Comparison of ENCODE assay signal across 22 cellular contexts in genomic region chr11:72718101-72718501, GRCh38. TPM values are rescaled to one million over a fixed set of nuclear protein-coding genes. Genes with fewer than 3 reads are reported as not detected.
DNase-seq lines count a peak whose midpoint lies in the region; ATAC-seq and TF ChIP-seq lines count a peak whose summit lies in the region.
"Had no signal": no experiment of that assay in that cellular context is flagged by ENCODE, and none has a peak within 500 bp of the region (broad histone marks: within the 10 kb centered on the region; RNA-seq: fewer than 3 reads in every experiment).

No MANE protein-coding gene starts in this region.

- H3K4me1 ChIP-seq in right cardiac atrium (ENCODE audit: control insufficient read depth, insufficient read depth, low read length) (peaks cover 26% of the 10 kb centered on the region), gastrocnemius medialis (peaks cover 62 to 67% of the 10 kb centered on the region in 2 donors)

- no peak for ATAC-seq in activated CD4-positive, alpha-beta T cell treated with anti-CD3 and anti-CD28 coated beads for 36 hours
- no peak for ATAC-seq in T-helper 17 cell
- no peak for ATAC-seq in right cardiac atrium
- no peak for ATAC-seq in gastrocnemius medialis

- in situ Hi-C loops in gastrocnemius medialis (cut with MboI; ENCODE audit: low sequenced_read_pairs in 4 of 4): loop anchor here in 1 of 4 donors (25.0 kb wide), 1 partner anchor 469 kb away; no protein-coding TSS in a partner anchor

- H3K27me3 ChIP-seq in right cardiac atrium (ENCODE audit: control insufficient read depth, insufficient read depth): no peaks in the 10 kb centered on the region
- H3K27me3 ChIP-seq in gastrocnemius medialis: no peaks in the 10 kb centered on the region
- H3K27me3 ChIP-seq in WERI-Rb-1 (ENCODE audit: insufficient read depth, low read depth, severe bottlenecking): no peaks in the 10 kb centered on the region
- H3K27me3 ChIP-seq: breast epithelium, tibial nerve had no signal

- no peak for DNase-seq in activated CD4-positive, alpha-beta T cell treated with anti-CD3 and anti-CD28 coated beads for 36 hours
- no peak for DNase-seq in activated CD4-positive, alpha-beta T cell treated with anti-CD3 and anti-CD28 coated beads, Interleukin-2, amount 50 U/mL, for 1 hour
- DNase-seq in T-helper 17 cell (no peak), right cardiac atrium (peak in 2 of 3 donors; percentile 56 to 67), gastrocnemius medialis (no peak), WERI-Rb-1 (no peak), Calu3 (no peak), iPS-NIHi7 (ENCODE audit: extremely low spot score) (no peak)
- DNase-seq: activated CD8-positive, alpha-beta memory T cell treated with anti-CD3 and anti-CD28 coated beads, Interleukin-2, amount 50 U/mL, for 4 hours; GDM1; HCEC 1CT; mesenchymal stem cell; MV-4-11; NCI-H2081 treated with DMSO at 0.1 percent for 48 hours; NCI-H526 treated with DMSO at 0.1 percent for 48 hours; stimulated activated CD4-positive, alpha-beta T cell treated with anti-CD3 and anti-CD28 coated beads, Interleukin-4, amount 100 ng/mL, for 1 hour; stimulated activated CD8-positive, alpha-beta memory T cell treated with anti-CD3 and anti-CD28 coated beads, Interleukin-4, amount 100 ng/mL, for 48 hours had no signal

- H3K27ac Mint-ChIP-seq in activated CD4-positive, alpha-beta T cell treated with anti-CD3 and anti-CD28 coated beads for 36 hours: peak overlapping the region; percentile 4
- H3K27ac Mint-ChIP-seq in T-helper 17 cell (peak overlapping the region; percentile 100), Calu3 (ENCODE audit: unreplicated experiment) (no peak overlapping the region)

- peaks cover 44% of the 10 kb centered on the region for H3K4me1 Mint-ChIP-seq in activated CD4-positive, alpha-beta T cell treated with anti-CD3 and anti-CD28 coated beads for 36 hours
- H3K4me1 Mint-ChIP-seq in T-helper 17 cell (peaks cover 46% of the 10 kb centered on the region), Calu3 (ENCODE audit: low read depth, unreplicated experiment) (peaks cover 31% of the 10 kb centered on the region)

- H3K9me3 ChIP-seq in T-helper 17 cell (ENCODE audit: control insufficient read depth, low read length, poor library complexity, severe bottlenecking) (no peaks in the 10 kb centered on the region), right cardiac atrium (ENCODE audit: control insufficient read depth, low read length) (no peaks in the 10 kb centered on the region), gastrocnemius medialis (no peaks in the 10 kb centered on the region), WERI-Rb-1 (ENCODE audit: severe bottlenecking) (no peaks in the 10 kb centered on the region)
- H3K9me3 ChIP-seq: breast epithelium, tibial nerve had no signal

- H3K36me3 Mint-ChIP-seq in activated CD4-positive, alpha-beta T cell treated with anti-CD3 and anti-CD28 coated beads for 36 hours (ENCODE audit: low read depth): peaks cover 12% of the 10 kb centered on the region
- H3K36me3 Mint-ChIP-seq in T-helper 17 cell (ENCODE audit: low read depth) (peaks cover 5% of the 10 kb centered on the region), Calu3 (ENCODE audit: insufficient read depth, unreplicated experiment) (peaks cover 25% of the 10 kb centered on the region)
- H3K36me3 Mint-ChIP-seq: activated naive CD4-positive, alpha-beta T cell treated with anti-CD3 and anti-CD28 coated beads, Interleukin-2, amount 50 U/mL, for 24 hours had no signal

- WGBS in right cardiac atrium: 73% methylated on average over 9 of the region's 9 CpGs

- H3K4me3 Mint-ChIP-seq in activated CD4-positive, alpha-beta T cell treated with anti-CD3 and anti-CD28 coated beads for 36 hours: no peak overlapping the region
- no peak overlapping the region for H3K4me3 Mint-ChIP-seq in T-helper 17 cell
- H3K4me3 Mint-ChIP-seq in Calu3 (ENCODE audit: low read depth, unreplicated experiment): no peak overlapping the region
- H3K4me3 Mint-ChIP-seq: activated naive CD4-positive, alpha-beta T cell treated with anti-CD3 and anti-CD28 coated beads, Interleukin-2, amount 50 U/mL, for 24 hours had no signal

- CTCF ChIA-PET in activated CD4-positive, alpha-beta T cell treated with anti-CD3 and anti-CD28 coated beads for 36 hours (lab: Charles Lee): interaction anchor here (0.6 to 1.5 kb wide), 3 partner anchors 114 to 1097 kb away, joined by 3 to 4 read pairs (median 3); no protein-coding TSS in a partner anchor
- CTCF ChIA-PET in Calu3 (lab: Charles Lee): no interaction called here

- POLR2A ChIA-PET in activated CD4-positive, alpha-beta T cell treated with anti-CD3 and anti-CD28 coated beads for 36 hours (lab: Charles Lee): no interaction called here

- H3K9me3 Mint-ChIP-seq in activated CD4-positive, alpha-beta T cell treated with anti-CD3 and anti-CD28 coated beads for 36 hours (ENCODE audit: low read depth): no peaks in the 10 kb centered on the region
- H3K9me3 Mint-ChIP-seq in Calu3 (ENCODE audit: low read depth, unreplicated experiment): no peaks in the 10 kb centered on the region
- H3K9me3 Mint-ChIP-seq: activated naive CD4-positive, alpha-beta T cell treated with anti-CD3 and anti-CD28 coated beads, Interleukin-2, amount 50 U/mL, for 24 hours had no signal

- intact Hi-C loops in activated CD4-positive, alpha-beta T cell treated with anti-CD3 and anti-CD28 coated beads for 36 hours (cut with DNase I, micrococcal nuclease): no loop called here
- intact Hi-C loops in right cardiac atrium (cut with DNase I) (no loop called here), gastrocnemius medialis (cut with DNase I; ENCODE audit: low total_unique reads) (no loop called here), Calu3 (cut with micrococcal nuclease; ENCODE audit: unreplicated experiment) (no loop called here)

- H3K27me3 Mint-ChIP-seq in activated CD4-positive, alpha-beta T cell treated with anti-CD3 and anti-CD28 coated beads for 36 hours: no peaks in the 10 kb centered on the region
- H3K27me3 Mint-ChIP-seq in T-helper 17 cell (no peaks in the 10 kb centered on the region), Calu3 (ENCODE audit: unreplicated experiment) (no peaks in the 10 kb centered on the region)
- H3K27me3 Mint-ChIP-seq: activated naive CD4-positive, alpha-beta T cell treated with anti-CD3 and anti-CD28 coated beads, Interleukin-2, amount 50 U/mL, for 24 hours had no signal

- peak overlapping the region; percentile 14 for H3K27ac ChIP-seq in right cardiac atrium (ENCODE audit: low read length)
- H3K27ac ChIP-seq in gastrocnemius medialis: peak overlapping the region in 3 of 4 donors; percentile 88 to 97 (median 90)
- H3K27ac ChIP-seq in WERI-Rb-1: no peak overlapping the region
- H3K27ac ChIP-seq: 22Rv1, VCaP had no signal

- no TSS peak for BruUV-seq in Calu3 (replicated peaks; lab: Mats Ljungman, UMichigan)

- TF ChIP-seq CTCF in gastrocnemius medialis (IDR thresholded peaks at IDR 0.05 in 4 of 5, conservative IDR thresholded peaks at IDR 0.05 in 1 of 5) (no peak), WERI-Rb-1 (IDR thresholded peaks at IDR 0.05; ENCODE audit: low read depth, low read length) (no peak), Calu3 (IDR thresholded peaks at IDR 0.05; ENCODE audit: unreplicated experiment) (no peak)

- H3K36me3 ChIP-seq in gastrocnemius medialis (no peaks in the 10 kb centered on the region), WERI-Rb-1 (peaks cover 11% of the 10 kb centered on the region; the same call in 1 of the 2 replicates)
- H3K36me3 ChIP-seq: breast epithelium had no signal

- TF ChIP-seq POLR2A in gastrocnemius medialis (IDR thresholded peaks at IDR 0.05): no peak

- H3K4me3 ChIP-seq in right cardiac atrium (ENCODE audit: low read length) (no peak overlapping the region), gastrocnemius medialis (no peak overlapping the region), WERI-Rb-1 (ENCODE audit: low read depth, low read length) (no peak overlapping the region)
- H3K4me3 ChIP-seq: breast epithelium, tibial nerve had no signal

RNA-seq across cellular contexts. Expression of gene ARAP1, which starts 34.1 kb away (rescaled TPM):
- total RNA-seq in activated CD4-positive, alpha-beta T cell treated with anti-CD3 and anti-CD28 coated beads for 36 hours: 10 to 100 TPM; 69.9 to 76.6 TPM
- total RNA-seq in T-helper 17 cell (100 to 1,000 TPM in 1 of 2 donors, 10 to 100 TPM in 1; 93.3 to 108 TPM), right cardiac atrium (10 to 100 TPM; 51.8 to 62.5 (median 59.5) TPM), gastrocnemius medialis (10 to 100 TPM; 18.3 to 52.0 (median 26.0) TPM), Calu3 (2022) (53.0 and 61.3 TPM in 2 replicates)
- polyA plus RNA-seq in right cardiac atrium: 41.2 TPM

RNA-seq across cellular contexts. Expression of gene PDE2A, which starts 43.9 kb away (rescaled TPM):
- under 1 TPM; 0.30 to 0.73 TPM for total RNA-seq in activated CD4-positive, alpha-beta T cell treated with anti-CD3 and anti-CD28 coated beads for 36 hours
- 1 to 10 TPM; 2.7 to 4.9 TPM for total RNA-seq in T-helper 17 cell
- total RNA-seq in right cardiac atrium: 10 to 100 TPM; 32.1 to 43.9 (median 37.0) TPM
- 43.1 TPM for polyA plus RNA-seq in right cardiac atrium
- total RNA-seq in gastrocnemius medialis: 10 to 100 TPM; 13.4 to 26.6 (median 21.9) TPM
- 1.1 and 4.3 TPM in 2 replicates for total RNA-seq in Calu3 (2022)

Comparison
In these comparisons a context has a peak if more than half of its experiments do, and no peak if none do; other contexts are left out.
1. DNase-seq: peak in right cardiac atrium (2 of 3); none in activated CD4-positive, alpha-beta T cell treated with anti-CD3 and anti-CD28 coated beads for 36 hours (single experiment), activated CD4-positive, alpha-beta T cell treated with anti-CD3 and anti-CD28 coated beads, Interleukin-2, amount 50 U/mL, for 1 hour (single experiment), T-helper 17 cell (0 of 3), gastrocnemius medialis (0 of 2), WERI-Rb-1 (single experiment), Calu3 (single experiment) and iPS-NIHi7 (single experiment).